Comparison of ENCODE assay signal across 9 cellular contexts in genomic region chr1:168138134-168138533, GRCh38. TPM values are rescaled to one million over a fixed set of nuclear protein-coding genes. Genes with fewer than 3 reads are reported as not detected.
DNase-seq lines count a peak whose midpoint lies in the region; ATAC-seq, FAIRE-seq and TF ChIP-seq lines count a peak whose summit lies in the region.
"Had no signal": no experiment of that assay in that cellular context is flagged by ENCODE, and none has a peak within 500 bp of the region (broad histone marks: within the 10 kb centered on the region; RNA-seq: fewer than 3 reads in every experiment).

No MANE protein-coding gene starts in this region.

- H3K36me3 Mint-ChIP-seq in activated CD8-positive, alpha-beta T cell treated with anti-CD3 and anti-CD28 coated beads for 36 hours (ENCODE audit: low read depth) = no peaks in the 10 kb centered on the region
- H3K36me3 Mint-ChIP-seq in activated CD8-positive, alpha-beta T cell treated with anti-CD3 and anti-CD28 coated beads, Interleukin-2, amount 10 ng/mL, durations not matched to agents 7 days and 5 days (ENCODE audit: low read depth) = peaks cover 4% of the 10 kb centered on the region
- H3K36me3 Mint-ChIP-seq in WTC11 = no peaks in the 10 kb centered on the region
- peaks cover 0 to 4% (median 0%) of the 10 kb centered on the region in 3 donors for H3K36me3 Mint-ChIP-seq in immature natural killer cell

- H3K9me3 Mint-ChIP-seq in activated CD8-positive, alpha-beta T cell treated with anti-CD3 and anti-CD28 coated beads for 36 hours = no peaks in the 10 kb centered on the region
- H3K9me3 Mint-ChIP-seq in activated CD8-positive, alpha-beta T cell treated with anti-CD3 and anti-CD28 coated beads, Interleukin-2, amount 10 ng/mL, durations not matched to agents 7 days and 5 days (ENCODE audit: insufficient read depth) = no peaks in the 10 kb centered on the region
- no peaks in the 10 kb centered on the region for H3K9me3 Mint-ChIP-seq in WTC11
- H3K9me3 Mint-ChIP-seq in immature natural killer cell = no peaks in the 10 kb centered on the region

- peaks cover 5% of the 10 kb centered on the region for H3K27me3 ChIP-seq in transverse colon

- TF ChIP-seq POLR2A in transverse colon (IDR thresholded peaks at IDR 0.05) = no peak

- H3K27ac Mint-ChIP-seq in activated CD8-positive, alpha-beta T cell treated with anti-CD3 and anti-CD28 coated beads for 36 hours = no peak overlapping the region
- H3K27ac Mint-ChIP-seq in activated CD8-positive, alpha-beta T cell treated with anti-CD3 and anti-CD28 coated beads, Interleukin-2, amount 10 ng/mL, durations not matched to agents 7 days and 5 days = no peak overlapping the region
- H3K27ac Mint-ChIP-seq in WTC11 (no peak overlapping the region), immature natural killer cell (no peak overlapping the region)

- TF ChIP-seq EP300 in transverse colon (IDR thresholded peaks at IDR 0.05; ENCODE audit: low read depth) = no peak

- no peaks in the 10 kb centered on the region for H3K36me3 ChIP-seq in transverse colon

- peak overlapping the region in 3 of 4 donors; percentile 64 to 86 (median 82) for H3K27ac ChIP-seq in transverse colon

- DNase-seq in activated CD8-positive, alpha-beta T cell treated with anti-CD3 and anti-CD28 coated beads for 36 hours = no peak
- DNase-seq in activated CD8-positive, alpha-beta T cell treated with anti-CD3 and anti-CD28 coated beads, Interleukin-2, amount 10 ng/mL, durations not matched to agents 7 days and 5 days = no peak
- DNase-seq in WTC11 (ENCODE audit: low spot score) = no peak
- DNase-seq in immature natural killer cell = no peak
- DNase-seq in transverse colon = no peak
- DNase-seq in NCI-H2081 (lab: John Stamatoyannopoulos, UW) = no peak
- no peak for DNase-seq in frontal cortex (ENCODE audit: low spot score in 2 of 2)
- DNase-seq in activated CD4-positive, alpha-beta T cell treated with anti-CD3 and anti-CD28 coated beads, Interleukin-2, amount 50 U/mL, for 48 hours = no peak
- DNase-seq: MM.1S had no signal

- TF ChIP-seq CTCF in activated CD8-positive, alpha-beta T cell treated with anti-CD3 and anti-CD28 coated beads for 36 hours (IDR thresholded peaks at IDR 0.05) = no peak
- TF ChIP-seq CTCF in WTC11 (IDR thresholded peaks at IDR 0.05) (no peak), transverse colon (IDR thresholded peaks at IDR 0.05) (no peak)

- peaks cover 13 to 29% (median 24%) of the 10 kb centered on the region in 4 donors for H3K4me1 ChIP-seq in transverse colon

- no peaks in the 10 kb centered on the region for H3K9me3 ChIP-seq in transverse colon

- intact Hi-C loops in activated CD8-positive, alpha-beta T cell treated with anti-CD3 and anti-CD28 coated beads for 36 hours (cut with micrococcal nuclease) = no loop called here
- intact Hi-C loops in transverse colon (cut with DNase I; ENCODE audit: low total_unique reads) = loop anchor here (5.0 kb wide), 1 partner anchor 46 kb away; no protein-coding TSS in a partner anchor

- FAIRE-seq in frontal cortex (lab: Jason Lieb, UNC) = no peak

- peak overlapping the region; percentile 89 for H3K4me3 Mint-ChIP-seq in activated CD8-positive, alpha-beta T cell treated with anti-CD3 and anti-CD28 coated beads for 36 hours
- no peak overlapping the region for H3K4me3 Mint-ChIP-seq in activated CD8-positive, alpha-beta T cell treated with anti-CD3 and anti-CD28 coated beads, Interleukin-2, amount 10 ng/mL, durations not matched to agents 7 days and 5 days
- peak overlapping the region; percentile 96 for H3K4me3 Mint-ChIP-seq in WTC11
- H3K4me3 Mint-ChIP-seq in immature natural killer cell = peak overlapping the region; percentile 87 to 98 (median 91)

- POLR2A ChIA-PET in activated CD8-positive, alpha-beta T cell treated with anti-CD3 and anti-CD28 coated beads for 36 hours (lab: Charles Lee) = no interaction called here
- POLR2A ChIA-PET in activated CD8-positive, alpha-beta T cell treated with anti-CD3 and anti-CD28 coated beads, Interleukin-2, amount 10 ng/mL, durations not matched to agents 7 days and 5 days (lab: Charles Lee) = no interaction called here
- POLR2A ChIA-PET in WTC11 (lab: Charles Lee) = no interaction called here

- CTCF ChIA-PET in activated CD8-positive, alpha-beta T cell treated with anti-CD3 and anti-CD28 coated beads for 36 hours (lab: Charles Lee) = interaction anchor here (1.1 to 2.4 kb wide), 3 partner anchors 53 to 99 kb away, joined by 3 to 8 read pairs (median 5); no protein-coding TSS in a partner anchor
- CTCF ChIA-PET in activated CD8-positive, alpha-beta T cell treated with anti-CD3 and anti-CD28 coated beads, Interleukin-2, amount 10 ng/mL, durations not matched to agents 7 days and 5 days (lab: Charles Lee) = interaction anchor here (1.5 kb wide), 1 partner anchor 9 kb away, joined by 6 read pairs; no protein-coding TSS in a partner anchor
- CTCF ChIA-PET in WTC11 (lab: Charles Lee) = interaction anchor here (1.1 kb wide), 1 partner anchor 97 kb away, joined by 4 read pairs; no protein-coding TSS in a partner anchor

- in situ Hi-C loops in transverse colon (cut with MboI; ENCODE audit: low pct_ligation_motif_present in 1 of 4, low pct_unique_long_range_greater_than_20kb in 1 of 4, low sequenced_read_pairs in 3 of 4) = no loop called here

- WGBS in transverse colon (ENCODE audit: low coverage in 1 of 2), 2 donors = 81 to 83% methylated on average over 5 of the region's 5 CpGs

- peaks cover 17% of the 10 kb centered on the region for H3K4me1 Mint-ChIP-seq in activated CD8-positive, alpha-beta T cell treated with anti-CD3 and anti-CD28 coated beads for 36 hours (ENCODE audit: low read depth)
- H3K4me1 Mint-ChIP-seq in activated CD8-positive, alpha-beta T cell treated with anti-CD3 and anti-CD28 coated beads, Interleukin-2, amount 10 ng/mL, durations not matched to agents 7 days and 5 days (ENCODE audit: low read depth) = peaks cover 12% of the 10 kb centered on the region
- H3K4me1 Mint-ChIP-seq in WTC11 = peaks cover 22% of the 10 kb centered on the region
- peaks cover 17 to 24% of the 10 kb centered on the region in 2 donors for H3K4me1 Mint-ChIP-seq in immature natural killer cell

- H3K4me3 ChIP-seq in transverse colon = no peak overlapping the region

- H3K27me3 Mint-ChIP-seq in activated CD8-positive, alpha-beta T cell treated with anti-CD3 and anti-CD28 coated beads for 36 hours = peaks cover 30% of the 10 kb centered on the region
- H3K27me3 Mint-ChIP-seq in activated CD8-positive, alpha-beta T cell treated with anti-CD3 and anti-CD28 coated beads, Interleukin-2, amount 10 ng/mL, durations not matched to agents 7 days and 5 days (ENCODE audit: low read depth) = peaks cover 58% of the 10 kb centered on the region
- H3K27me3 Mint-ChIP-seq in WTC11 (ENCODE audit: low read depth) (peaks cover 41% of the 10 kb centered on the region), immature natural killer cell (ENCODE audit: low read depth in 3 of 3) (peaks cover 12 to 28% (median 13%) of the 10 kb centered on the region in 3 donors)

- peak; percentile 42 for ATAC-seq in activated CD8-positive, alpha-beta T cell treated with anti-CD3 and anti-CD28 coated beads for 36 hours
- no peak for ATAC-seq in activated CD8-positive, alpha-beta T cell treated with anti-CD3 and anti-CD28 coated beads, Interleukin-2, amount 10 ng/mL, durations not matched to agents 7 days and 5 days
- ATAC-seq in WTC11 = no peak

TF ChIP-seq in WTC11, 78 proteins besides CTCF, POLR2A, EP300 and RAD21:
- TF ChIP-seq FOXP1 (CRISPR knock-in tag; IDR thresholded peaks at IDR 0.05; ENCODE audit: borderline replicate concordance) (no peak), NFYB (CRISPR knock-in tag; conservative IDR thresholded peaks at IDR 0.05; ENCODE audit: low read depth) (no peak), CDX4 (CRISPR knock-in tag; IDR thresholded peaks at IDR 0.05; ENCODE audit: borderline replicate concordance) (no peak), ZNF671 (CRISPR knock-in tag; IDR thresholded peaks at IDR 0.05) (no peak)

RNA-seq across cellular contexts. Expression of gene GPR161, which starts 1.4 kb away (rescaled TPM):
- under 1 TPM; 0.16 to 0.20 TPM for total RNA-seq in activated CD8-positive, alpha-beta T cell treated with anti-CD3 and anti-CD28 coated beads for 36 hours
- not detected for total RNA-seq in activated CD8-positive, alpha-beta T cell treated with anti-CD3 and anti-CD28 coated beads, Interleukin-2, amount 10 ng/mL, durations not matched to agents 7 days and 5 days
- 11.0 to 11.6 TPM (median 11.2 TPM) in 3 replicates for total RNA-seq in WTC11 (2021)
- not detected for polyA plus RNA-seq in immature natural killer cell
- total RNA-seq in transverse colon = 1 to 10 TPM in 3 of 4 donors, under 1 TPM in 1; 0.60 to 3.3 (median 2.8) TPM
- 76.2 TPM for total RNA-seq in frontal cortex

RNA-seq across cellular contexts. Expression of gene TIPRL, which starts 40.6 kb away (rescaled TPM):
- 10 to 100 TPM; 52.2 to 52.5 TPM for total RNA-seq in activated CD8-positive, alpha-beta T cell treated with anti-CD3 and anti-CD28 coated beads for 36 hours
- 10 to 100 TPM; 48.6 to 53.6 TPM for total RNA-seq in activated CD8-positive, alpha-beta T cell treated with anti-CD3 and anti-CD28 coated beads, Interleukin-2, amount 10 ng/mL, durations not matched to agents 7 days and 5 days
- 25.3 to 25.8 TPM (median 25.4 TPM) in 3 replicates for total RNA-seq in WTC11 (2021)
- 10 to 100 TPM; 26.9 to 51.6 (median 51.4) TPM for polyA plus RNA-seq in immature natural killer cell
- total RNA-seq in transverse colon = 10 to 100 TPM in 3 of 4 donors, 1 to 10 TPM in 1; 4.0 to 24.0 (median 19.6) TPM
- total RNA-seq in frontal cortex = 125 TPM
